ENCODE assay signal across 12 cellular contexts in genomic region chr2:149733936-149734685, GRCh38.
DNase-seq lines count a peak whose midpoint lies in the region; ATAC-seq and TF ChIP-seq lines count a peak whose summit lies in the region.
"Had no signal": no experiment of that assay in that cellular context is flagged by ENCODE, and none has a peak within 500 bp of the region (broad histone marks: within the 10 kb centered on the region; RNA-seq: fewer than 3 reads in every experiment).

No MANE protein-coding gene starts in this region.

- no peak overlapping the region for H3K4me3 ChIP-seq in breast epithelium

- peaks cover 32% of the 10 kb centered on the region for H3K4me1 Mint-ChIP-seq in MCF 10A (ENCODE audit: insufficient read depth, unreplicated experiment)
- no peaks in the 10 kb centered on the region for H3K4me1 Mint-ChIP-seq in activated T-cell treated with anti-CD3 and anti-CD28 coated beads, Interleukin-2, amount 50 U/mL, for 24 hours (ENCODE audit: low read depth)
- H3K4me1 Mint-ChIP-seq: central memory CD8-positive, alpha-beta T cell; naive thymus-derived CD8-positive, alpha-beta T cell had no signal

- ATAC-seq in GM19455 (IDR thresholded peaks at IDR 0.05; ENCODE audit: unreplicated experiment), result no peak
- ATAC-seq: naive thymus-derived CD8-positive, alpha-beta T cell had no signal

- no peaks in the 10 kb centered on the region for H3K36me3 ChIP-seq in breast epithelium

- TF ChIP-seq POLR2A in breast epithelium (IDR thresholded peaks at IDR 0.05), result no peak

- no peaks in the 10 kb centered on the region for H3K9me3 Mint-ChIP-seq in MCF 10A (ENCODE audit: unreplicated experiment)
- no peaks in the 10 kb centered on the region for H3K9me3 Mint-ChIP-seq in activated T-cell treated with anti-CD3 and anti-CD28 coated beads, Interleukin-2, amount 50 U/mL, for 24 hours
- H3K9me3 Mint-ChIP-seq: central memory CD8-positive, alpha-beta T cell; naive thymus-derived CD8-positive, alpha-beta T cell had no signal

- intact Hi-C loops in MCF 10A (cut with micrococcal nuclease) (loop anchor here (10.0 kb wide), 1 partner anchor 881 kb away; no protein-coding TSS in a partner anchor), breast epithelium (cut with DNase I; ENCODE audit: low total_unique reads) (no loop called here)

- H3K4me1 ChIP-seq in breast epithelium, result no peaks in the 10 kb centered on the region

- H3K27me3 Mint-ChIP-seq in MCF 10A (ENCODE audit: insufficient read depth, unreplicated experiment), result no peaks in the 10 kb centered on the region
- no peaks in the 10 kb centered on the region for H3K27me3 Mint-ChIP-seq in activated T-cell treated with anti-CD3 and anti-CD28 coated beads, Interleukin-2, amount 50 U/mL, for 24 hours
- H3K27me3 Mint-ChIP-seq: central memory CD8-positive, alpha-beta T cell had no signal

- H3K4me3 Mint-ChIP-seq in MCF 10A (ENCODE audit: unreplicated experiment), result no peak overlapping the region
- no peak overlapping the region for H3K4me3 Mint-ChIP-seq in activated T-cell treated with anti-CD3 and anti-CD28 coated beads, Interleukin-2, amount 50 U/mL, for 24 hours
- H3K4me3 Mint-ChIP-seq: central memory CD8-positive, alpha-beta T cell; naive thymus-derived CD8-positive, alpha-beta T cell had no signal

- H3K27ac ChIP-seq in breast epithelium, result no peak overlapping the region
- H3K27ac ChIP-seq: 22Rv1 had no signal

- BruUV-seq in MCF 10A (replicated peaks; lab: Mats Ljungman, UMichigan), result no TSS peak

- TF ChIP-seq CTCF in MCF 10A (IDR thresholded peaks at IDR 0.05; ENCODE audit: unreplicated experiment) (no peak), breast epithelium (IDR thresholded peaks at IDR 0.05) (no peak)

- POLR2A ChIA-PET in MCF 10A (lab: Yijun Ruan, JAX), result interaction anchor here (0.6 kb wide), 1 partner anchor 24 kb away, joined by 3 read pairs; no protein-coding TSS in a partner anchor

- H3K27ac Mint-ChIP-seq in MCF 10A (ENCODE audit: low read depth, unreplicated experiment), result peak overlapping the region; percentile 40
- no peak overlapping the region for H3K27ac Mint-ChIP-seq in activated T-cell treated with anti-CD3 and anti-CD28 coated beads, Interleukin-2, amount 50 U/mL, for 24 hours
- H3K27ac Mint-ChIP-seq: naive thymus-derived CD8-positive, alpha-beta T cell had no signal

- DNase-seq in MCF 10A (ENCODE audit: unreplicated experiment) (peak; percentile 33), breast epithelium (ENCODE audit: low spot score in 2 of 2) (no peak), amniotic epithelial cell (ENCODE audit: low read depth) (peak; percentile 80), iPS-NIHi11 (ENCODE audit: low spot score) (peak; percentile 21), DMS 273 treated with DMSO at 0.1 percent for 48 hours (lab: John Stamatoyannopoulos, UW) (no peak), SIG-M5 (lab: John Stamatoyannopoulos, UW) (no peak)
- DNase-seq in activated T-cell treated with anti-CD3 and anti-CD28 coated beads, Interleukin-2, amount 50 U/mL, for 24 hours, result no peak
- DNase-seq: naive thymus-derived CD8-positive, alpha-beta T cell; NCI-H1436 had no signal

- CTCF ChIA-PET in MCF 10A (lab: Yijun Ruan, JAX), result interaction anchor here (0.8 kb wide), 1 partner anchor 1262 kb away, joined by 6 read pairs; no protein-coding TSS in a partner anchor

- H3K9me3 ChIP-seq in breast epithelium, result no peaks in the 10 kb centered on the region

- no peaks in the 10 kb centered on the region for H3K27me3 ChIP-seq in breast epithelium

- no peaks in the 10 kb centered on the region for H3K36me3 Mint-ChIP-seq in MCF 10A (ENCODE audit: insufficient read depth, unreplicated experiment)
- H3K36me3 Mint-ChIP-seq in activated T-cell treated with anti-CD3 and anti-CD28 coated beads, Interleukin-2, amount 50 U/mL, for 24 hours (ENCODE audit: low read depth), result no peaks in the 10 kb centered on the region
- H3K36me3 Mint-ChIP-seq: naive thymus-derived CD8-positive, alpha-beta T cell had no signal

Comparison
In these comparisons a context has a peak if more than half of its experiments do, and no peak if none do; other contexts are left out.
1. DNase-seq: peak in MCF 10A (single experiment), amniotic epithelial cell (single experiment) and iPS-NIHi11 (single experiment); none in breast epithelium (0 of 2), activated T-cell treated with anti-CD3 and anti-CD28 coated beads, Interleukin-2, amount 50 U/mL, for 24 hours (single experiment), DMS 273 treated with DMSO at 0.1 percent for 48 hours (single experiment) and SIG-M5 (single experiment).